25 cellular contexts compared by ENCODE assay signal in the genomic region with DNA sequence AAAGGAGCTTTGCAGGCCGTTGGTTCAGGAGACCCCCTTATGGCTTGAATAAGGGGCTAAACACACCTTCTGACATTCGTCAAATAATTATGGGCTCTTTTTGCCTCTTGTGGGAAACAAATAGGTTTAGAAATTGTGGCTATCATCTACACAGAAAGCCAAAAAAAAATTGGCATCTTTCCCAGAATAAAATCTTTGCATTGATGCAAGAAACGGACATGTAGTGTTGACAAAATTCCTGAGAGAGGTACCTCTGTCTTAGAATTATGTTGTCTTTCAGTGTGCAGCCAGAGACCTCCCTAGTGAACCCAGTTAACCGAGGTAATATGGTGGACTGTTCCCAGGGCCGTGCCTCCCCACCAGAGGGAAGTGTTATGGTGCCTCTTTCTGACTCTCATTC.
"Had no signal": no experiment of that assay in that cellular context is flagged by ENCODE, and none has a peak within 500 bp of the region (broad histone marks: within the 10 kb centered on the region; RNA-seq: fewer than 3 reads in every experiment).

No MANE protein-coding gene starts in this region.

- FAIRE-seq: islet of Langerhans, pancreas, TTC549 had no signal

- DNase-seq: activated CD4-positive, alpha-beta T cell treated with anti-CD3 and anti-CD28 coated beads, Interleukin-2, amount 10 ng/mL, durations not matched to agents 7 days and 5 days; activated CD4-positive, CD25-positive, alpha-beta regulatory T cell treated with anti-CD3 and anti-CD28 coated beads, Interleukin-2, amount 50 U/mL, for 72 hours; activated CD8-positive, alpha-beta memory T cell treated with anti-CD3 and anti-CD28 coated beads, Interleukin-2, amount 10 ng/mL, durations not matched to agents 7 days and 5 days; activated CD8-positive, alpha-beta T cell treated with anti-CD3 and anti-CD28 coated beads for 36 hours; activated gamma-delta T cell treated with Interleukin-2 at 50 U/mL for 16 hours; anterior cingulate cortex; colonic mucosa; head of caudate nucleus; hypothalamus; left ventricle myocardium superior; mammary epithelial cell; midbrain; natural killer cell; pancreas; psoas muscle; stimulated activated CD4-positive, alpha-beta T cell treated with anti-CD3 and anti-CD28 coated beads, Interleukin-4, amount 100 ng/mL, for 24 hours; stimulated activated naive CD4-positive, alpha-beta T cell treated with Interleukin-2 at 50 U/mL for 16 hours; upper lobe of left lung; WERI-Rb-1 had no signal

- H3K36me3 ChIP-seq: colonic mucosa, esophagus muscularis mucosa, gastroesophageal sphincter, neutrophil, pancreas, right atrium auricular region, upper lobe of left lung, WERI-Rb-1 had no signal

- H3K4me3 ChIP-seq: colonic mucosa, esophagus muscularis mucosa, gastroesophageal sphincter, pancreas, psoas muscle, right atrium auricular region, upper lobe of left lung had no signal

- H3K27me3 ChIP-seq: colonic mucosa, esophagus muscularis mucosa, neutrophil, right atrium auricular region, upper lobe of left lung had no signal

- H3K9me3 ChIP-seq: colonic mucosa, gastroesophageal sphincter, neutrophil, pancreas, psoas muscle, right atrium auricular region, upper lobe of left lung had no signal

- H3K27ac ChIP-seq: colonic mucosa, esophagus muscularis mucosa, gastroesophageal sphincter, neutrophil, pancreas, psoas muscle, right atrium auricular region, upper lobe of left lung, WERI-Rb-1 had no signal

- H3K4me1 ChIP-seq: colonic mucosa, esophagus muscularis mucosa, gastroesophageal sphincter, pancreas, psoas muscle, right atrium auricular region, upper lobe of left lung had no signal

- ATAC-seq: activated CD8-positive, alpha-beta memory T cell treated with anti-CD3 and anti-CD28 coated beads, Interleukin-2, amount 10 ng/mL, durations not matched to agents 7 days and 5 days; activated CD8-positive, alpha-beta T cell treated with anti-CD3 and anti-CD28 coated beads for 36 hours; gastroesophageal sphincter; left ventricle myocardium superior; natural killer cell; pancreas; psoas muscle had no signal
